In the genomic region with DNA sequence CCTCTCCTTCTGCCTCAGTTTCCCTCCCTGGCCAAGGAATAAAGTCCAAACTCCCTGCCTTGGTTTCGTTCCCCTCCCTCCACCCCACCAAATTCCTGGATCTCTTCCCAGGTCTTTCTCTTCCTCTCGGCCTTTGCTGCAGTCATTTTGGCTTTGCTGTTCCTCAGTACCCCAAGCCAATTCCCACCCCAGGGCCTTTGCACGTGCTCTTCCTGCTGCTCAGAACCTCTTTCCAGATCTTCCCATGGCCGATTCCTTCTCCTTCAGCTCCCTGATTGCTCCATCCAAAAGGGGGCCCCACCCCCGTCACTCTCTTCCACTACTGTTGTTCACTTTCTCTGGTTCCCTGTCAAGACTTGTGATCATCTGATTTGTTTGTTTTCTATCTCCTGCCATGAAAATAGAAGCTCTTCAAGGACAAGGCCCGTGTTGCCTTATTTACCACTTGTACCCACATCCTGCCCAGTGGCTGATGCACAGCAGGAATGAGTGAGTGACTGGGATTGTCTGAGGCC, we compare ENCODE assay signal across 1 cellular context.
TF ChIP-seq lines count a peak whose summit lies in the region.

No MANE protein-coding gene starts in this region.

TF ChIP-seq in HepG2, 621 proteins besides CTCF, POLR2A, EP300 and RAD21 (continues in another document):
- TF ChIP-seq GATAD1 (CRISPR knock-in tag; IDR thresholded peaks at IDR 0.05) (peak; percentile 48; the same call in 1 of the 2 replicates), ATF7-NPFF (CRISPR knock-in tag; IDR thresholded peaks at IDR 0.05; ENCODE audit: low read depth) (no peak), SMARCC2 (IDR thresholded peaks at IDR 0.05) (no peak), CEBPB (IDR thresholded peaks at IDR 0.05; ENCODE audit: borderline replicate concordance, low read depth, low read length) (no peak), SOX6 (IDR thresholded peaks at IDR 0.05) (no peak), SOX6 (CRISPR knock-in tag; IDR thresholded peaks at IDR 0.05) (peak; percentile 6; the same call in 1 of the 2 replicates), TEAD3 (CRISPR knock-in tag; optimal IDR thresholded peaks at IDR 0.05; ENCODE audit: borderline replicate concordance) (peak; percentile 23), FOXP1 (IDR thresholded peaks at IDR 0.05) (no peak), FOXP1 (CRISPR knock-in tag; IDR thresholded peaks at IDR 0.05) (peak; percentile 92), SIX1 (CRISPR knock-in tag; IDR thresholded peaks at IDR 0.05; ENCODE audit: borderline replicate concordance) (peak; percentile 29; the same call in 1 of the 2 replicates), ZNF629 (CRISPR knock-in tag; conservative IDR thresholded peaks at IDR 0.05) (0 out of 2 replicates have a peak, but pooled peaks have one; percentile 17), ZNF652 (CRISPR knock-in tag; IDR thresholded peaks at IDR 0.05; ENCODE audit: borderline replicate concordance, low read depth) (no peak), ZNF605 (CRISPR knock-in tag; IDR thresholded peaks at IDR 0.05) (no peak), ZNF44 (CRISPR knock-in tag; IDR thresholded peaks at IDR 0.05) (no peak), ZNF331 (CRISPR knock-in tag; IDR thresholded peaks at IDR 0.05) (peak; percentile 21; the same call in 1 of the 2 replicates), PHF21A (CRISPR knock-in tag; IDR thresholded peaks at IDR 0.05) (peak; percentile 61; the same call in 1 of the 2 replicates), RBM22 (optimal IDR thresholded peaks at IDR 0.05; ENCODE audit: low read length) (peak; percentile 26), ZNF20 (CRISPR knock-in tag; IDR thresholded peaks at IDR 0.05) (no peak), ZNF264 (CRISPR knock-in tag; IDR thresholded peaks at IDR 0.05) (peak; percentile 30; the same call in 1 of the 2 replicates), PAWR (CRISPR knock-in tag; IDR thresholded peaks at IDR 0.05; ENCODE audit: borderline replicate concordance) (no peak), MXD4 (CRISPR knock-in tag; IDR thresholded peaks at IDR 0.05) (peak; percentile 39; the same call in 1 of the 2 replicates), RFXAP (CRISPR knock-in tag; IDR thresholded peaks at IDR 0.05; ENCODE audit: borderline replicate concordance) (no peak)
- TF ChIP-seq, protein P1, sequence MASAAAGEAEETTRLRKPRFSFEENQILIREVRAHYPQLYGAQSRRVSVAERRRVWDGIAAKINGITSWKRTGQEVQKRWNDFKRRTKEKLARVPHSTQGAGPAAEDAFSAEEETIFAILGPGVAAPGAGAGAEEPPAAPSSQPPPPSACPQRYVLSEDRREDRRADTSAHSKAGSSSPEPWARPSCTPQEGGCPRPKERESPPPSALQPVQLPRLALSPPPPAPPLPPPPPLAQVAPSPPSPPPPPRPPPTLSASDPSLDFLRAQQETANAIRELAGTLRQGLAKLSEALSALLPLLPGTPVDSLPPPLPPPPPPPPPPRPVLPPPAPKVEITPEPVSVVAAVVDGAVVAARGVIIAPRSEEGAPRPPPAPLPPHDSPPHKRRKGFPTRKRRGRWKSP (CRISPR knock-in tag; IDR thresholded peaks at IDR 0.05), result no peak
- TF ChIP-seq, protein P2, sequence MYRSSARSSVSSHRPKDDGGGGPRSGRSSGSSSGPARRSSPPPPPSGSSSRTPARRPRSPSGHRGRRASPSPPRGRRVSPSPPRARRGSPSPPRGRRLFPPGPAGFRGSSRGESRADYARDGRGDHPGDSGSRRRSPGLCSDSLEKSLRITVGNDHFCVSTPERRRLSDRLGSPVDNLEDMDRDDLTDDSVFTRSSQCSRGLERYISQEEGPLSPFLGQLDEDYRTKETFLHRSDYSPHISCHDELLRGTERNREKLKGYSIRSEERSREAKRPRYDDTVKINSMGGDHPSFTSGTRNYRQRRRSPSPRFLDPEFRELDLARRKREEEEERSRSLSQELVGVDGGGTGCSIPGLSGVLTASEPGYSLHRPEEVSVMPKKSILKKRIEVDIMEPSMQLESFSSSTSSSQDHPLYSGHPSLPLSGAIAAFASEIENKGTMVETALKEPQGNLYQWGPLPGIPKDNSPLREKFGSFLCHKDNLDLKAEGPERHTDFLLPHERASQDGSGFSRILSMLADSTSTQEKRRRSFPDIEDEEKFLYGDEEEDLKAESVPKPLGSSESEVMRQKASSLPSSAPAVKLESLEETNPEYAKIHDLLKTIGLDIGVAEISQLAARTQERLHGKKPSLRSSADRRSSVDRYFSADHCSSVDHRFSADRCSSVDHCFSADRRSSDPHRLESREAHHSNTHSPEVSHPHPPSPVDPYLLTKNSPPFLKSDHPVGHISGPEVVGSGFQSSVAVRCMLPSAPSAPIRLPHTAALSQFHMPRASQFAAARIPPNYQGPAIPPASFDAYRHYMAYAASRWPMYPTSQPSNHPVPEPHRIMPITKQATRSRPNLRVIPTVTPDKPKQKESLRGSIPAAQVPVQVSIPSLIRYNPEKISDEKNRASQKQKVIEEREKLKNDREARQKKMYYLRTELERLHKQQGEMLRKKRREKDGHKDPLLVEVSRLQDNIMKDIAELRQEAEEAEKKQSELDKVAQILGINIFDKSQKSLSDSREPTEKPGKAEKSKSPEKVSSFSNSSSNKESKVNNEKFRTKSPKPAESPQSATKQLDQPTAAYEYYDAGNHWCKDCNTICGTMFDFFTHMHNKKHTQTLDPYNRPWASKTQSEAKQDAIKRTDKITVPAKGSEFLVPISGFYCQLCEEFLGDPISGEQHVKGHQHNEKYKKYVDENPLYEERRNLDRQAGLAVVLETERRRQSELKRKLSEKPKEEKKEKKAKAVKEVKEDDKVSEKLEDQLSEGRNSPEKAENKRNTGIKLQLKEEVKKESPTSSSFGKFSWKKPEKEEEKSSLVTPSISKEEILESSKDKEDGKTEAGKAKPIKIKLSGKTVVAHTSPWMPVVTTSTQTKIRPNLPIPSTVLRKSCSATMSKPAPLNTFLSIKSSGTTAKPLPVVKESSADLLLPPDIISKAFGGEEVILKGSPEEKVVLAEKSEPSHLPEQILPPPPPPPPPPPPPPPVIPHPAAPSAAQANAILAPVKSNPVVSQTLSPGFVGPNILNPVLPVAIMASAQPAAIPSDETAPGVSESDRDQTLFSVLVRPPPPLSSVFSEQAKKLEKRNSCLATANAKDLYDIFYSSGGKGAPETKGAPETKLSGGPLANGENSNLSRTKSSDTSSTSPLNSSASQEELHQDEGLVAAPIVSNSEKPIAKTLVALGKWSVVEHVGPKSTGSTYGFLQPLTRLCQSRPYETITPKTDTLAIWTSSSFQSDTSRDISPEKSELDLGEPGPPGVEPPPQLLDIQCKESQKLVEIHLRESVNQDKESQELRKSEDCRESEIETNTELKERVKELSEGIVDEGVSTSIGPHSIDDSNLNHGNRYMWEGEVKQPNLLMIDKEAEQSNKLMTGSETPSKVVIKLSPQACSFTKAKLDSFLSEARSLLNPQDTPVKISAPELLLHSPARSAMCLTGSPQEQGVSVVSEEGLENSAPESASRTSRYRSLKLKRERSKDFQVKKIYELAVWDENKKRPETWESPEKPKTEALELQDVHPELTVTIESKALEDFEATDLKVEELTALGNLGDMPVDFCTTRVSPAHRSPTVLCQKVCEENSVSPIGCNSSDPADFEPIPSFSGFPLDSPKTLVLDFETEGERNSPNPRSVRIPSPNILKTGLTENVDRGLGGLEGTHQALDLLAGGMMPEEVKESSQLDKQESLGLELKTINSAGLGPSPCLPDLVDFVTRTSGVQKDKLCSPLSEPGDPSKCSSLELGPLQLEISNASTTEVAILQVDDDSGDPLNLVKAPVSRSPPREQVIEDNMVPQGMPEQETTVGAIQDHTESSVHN (CRISPR knock-in tag; IDR thresholded peaks at IDR 0.05), result 0 out of 2 replicates have a peak, but pooled peaks have one; percentile 23
- TF ChIP-seq, protein P3, sequence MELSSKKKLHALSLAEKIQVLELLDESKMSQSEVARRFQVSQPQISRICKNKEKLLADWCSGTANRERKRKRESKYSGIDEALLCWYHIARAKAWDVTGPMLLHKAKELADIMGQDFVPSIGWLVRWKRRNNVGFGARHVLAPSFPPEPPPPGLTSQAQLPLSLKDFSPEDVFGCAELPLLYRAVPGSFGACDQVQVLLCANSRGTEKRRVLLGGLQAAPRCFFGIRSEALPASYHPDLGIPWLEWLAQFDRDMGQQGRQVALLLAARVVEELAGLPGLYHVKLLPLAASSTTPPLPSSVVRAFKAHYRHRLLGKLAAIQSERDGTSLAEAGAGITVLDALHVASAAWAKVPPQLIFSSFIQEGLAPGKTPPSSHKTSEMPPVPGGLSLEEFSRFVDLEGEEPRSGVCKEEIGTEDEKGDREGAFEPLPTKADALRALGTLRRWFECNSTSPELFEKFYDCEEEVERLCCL (CRISPR knock-in tag; IDR thresholded peaks at IDR 0.05; ENCODE audit: borderline replicate concordance), result no peak
- TF ChIP-seq, protein P4, sequence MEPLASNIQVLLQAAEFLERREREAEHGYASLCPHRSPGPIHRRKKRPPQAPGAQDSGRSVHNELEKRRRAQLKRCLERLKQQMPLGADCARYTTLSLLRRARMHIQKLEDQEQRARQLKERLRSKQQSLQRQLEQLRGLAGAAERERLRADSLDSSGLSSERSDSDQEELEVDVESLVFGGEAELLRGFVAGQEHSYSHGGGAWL (CRISPR knock-in tag; IDR thresholded peaks at IDR 0.05), result no peak
- TF ChIP-seq, protein P5, sequence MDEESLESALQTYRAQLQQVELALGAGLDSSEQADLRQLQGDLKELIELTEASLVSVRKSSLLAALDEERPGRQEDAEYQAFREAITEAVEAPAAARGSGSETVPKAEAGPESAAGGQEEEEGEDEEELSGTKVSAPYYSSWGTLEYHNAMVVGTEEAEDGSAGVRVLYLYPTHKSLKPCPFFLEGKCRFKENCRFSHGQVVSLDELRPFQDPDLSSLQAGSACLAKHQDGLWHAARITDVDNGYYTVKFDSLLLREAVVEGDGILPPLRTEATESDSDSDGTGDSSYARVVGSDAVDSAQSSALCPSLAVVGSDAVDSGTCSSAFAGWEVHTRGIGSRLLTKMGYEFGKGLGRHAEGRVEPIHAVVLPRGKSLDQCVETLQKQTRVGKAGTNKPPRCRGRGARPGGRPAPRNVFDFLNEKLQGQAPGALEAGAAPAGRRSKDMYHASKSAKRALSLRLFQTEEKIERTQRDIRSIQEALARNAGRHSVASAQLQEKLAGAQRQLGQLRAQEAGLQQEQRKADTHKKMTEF (CRISPR knock-in tag; IDR thresholded peaks at IDR 0.05), result 0 out of 2 replicates have a peak, but pooled peaks have one; percentile 53
- TF ChIP-seq, protein P6, sequence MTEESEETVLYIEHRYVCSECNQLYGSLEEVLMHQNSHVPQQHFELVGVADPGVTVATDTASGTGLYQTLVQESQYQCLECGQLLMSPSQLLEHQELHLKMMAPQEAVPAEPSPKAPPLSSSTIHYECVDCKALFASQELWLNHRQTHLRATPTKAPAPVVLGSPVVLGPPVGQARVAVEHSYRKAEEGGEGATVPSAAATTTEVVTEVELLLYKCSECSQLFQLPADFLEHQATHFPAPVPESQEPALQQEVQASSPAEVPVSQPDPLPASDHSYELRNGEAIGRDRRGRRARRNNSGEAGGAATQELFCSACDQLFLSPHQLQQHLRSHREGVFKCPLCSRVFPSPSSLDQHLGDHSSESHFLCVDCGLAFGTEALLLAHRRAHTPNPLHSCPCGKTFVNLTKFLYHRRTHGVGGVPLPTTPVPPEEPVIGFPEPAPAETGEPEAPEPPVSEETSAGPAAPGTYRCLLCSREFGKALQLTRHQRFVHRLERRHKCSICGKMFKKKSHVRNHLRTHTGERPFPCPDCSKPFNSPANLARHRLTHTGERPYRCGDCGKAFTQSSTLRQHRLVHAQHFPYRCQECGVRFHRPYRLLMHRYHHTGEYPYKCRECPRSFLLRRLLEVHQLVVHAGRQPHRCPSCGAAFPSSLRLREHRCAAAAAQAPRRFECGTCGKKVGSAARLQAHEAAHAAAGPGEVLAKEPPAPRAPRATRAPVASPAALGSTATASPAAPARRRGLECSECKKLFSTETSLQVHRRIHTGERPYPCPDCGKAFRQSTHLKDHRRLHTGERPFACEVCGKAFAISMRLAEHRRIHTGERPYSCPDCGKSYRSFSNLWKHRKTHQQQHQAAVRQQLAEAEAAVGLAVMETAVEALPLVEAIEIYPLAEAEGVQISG (CRISPR knock-in tag; IDR thresholded peaks at IDR 0.05), result no peak; the same call in 1 of the 2 replicates
- TF ChIP-seq, protein P7, sequence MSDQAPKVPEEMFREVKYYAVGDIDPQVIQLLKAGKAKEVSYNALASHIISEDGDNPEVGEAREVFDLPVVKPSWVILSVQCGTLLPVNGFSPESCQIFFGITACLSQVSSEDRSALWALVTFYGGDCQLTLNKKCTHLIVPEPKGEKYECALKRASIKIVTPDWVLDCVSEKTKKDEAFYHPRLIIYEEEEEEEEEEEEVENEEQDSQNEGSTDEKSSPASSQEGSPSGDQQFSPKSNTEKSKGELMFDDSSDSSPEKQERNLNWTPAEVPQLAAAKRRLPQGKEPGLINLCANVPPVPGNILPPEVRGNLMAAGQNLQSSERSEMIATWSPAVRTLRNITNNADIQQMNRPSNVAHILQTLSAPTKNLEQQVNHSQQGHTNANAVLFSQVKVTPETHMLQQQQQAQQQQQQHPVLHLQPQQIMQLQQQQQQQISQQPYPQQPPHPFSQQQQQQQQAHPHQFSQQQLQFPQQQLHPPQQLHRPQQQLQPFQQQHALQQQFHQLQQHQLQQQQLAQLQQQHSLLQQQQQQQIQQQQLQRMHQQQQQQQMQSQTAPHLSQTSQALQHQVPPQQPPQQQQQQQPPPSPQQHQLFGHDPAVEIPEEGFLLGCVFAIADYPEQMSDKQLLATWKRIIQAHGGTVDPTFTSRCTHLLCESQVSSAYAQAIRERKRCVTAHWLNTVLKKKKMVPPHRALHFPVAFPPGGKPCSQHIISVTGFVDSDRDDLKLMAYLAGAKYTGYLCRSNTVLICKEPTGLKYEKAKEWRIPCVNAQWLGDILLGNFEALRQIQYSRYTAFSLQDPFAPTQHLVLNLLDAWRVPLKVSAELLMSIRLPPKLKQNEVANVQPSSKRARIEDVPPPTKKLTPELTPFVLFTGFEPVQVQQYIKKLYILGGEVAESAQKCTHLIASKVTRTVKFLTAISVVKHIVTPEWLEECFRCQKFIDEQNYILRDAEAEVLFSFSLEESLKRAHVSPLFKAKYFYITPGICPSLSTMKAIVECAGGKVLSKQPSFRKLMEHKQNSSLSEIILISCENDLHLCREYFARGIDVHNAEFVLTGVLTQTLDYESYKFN (CRISPR knock-in tag; conservative IDR thresholded peaks at IDR 0.05), result no peak; the same call in 1 of the 2 replicates
- TF ChIP-seq, protein P8, sequence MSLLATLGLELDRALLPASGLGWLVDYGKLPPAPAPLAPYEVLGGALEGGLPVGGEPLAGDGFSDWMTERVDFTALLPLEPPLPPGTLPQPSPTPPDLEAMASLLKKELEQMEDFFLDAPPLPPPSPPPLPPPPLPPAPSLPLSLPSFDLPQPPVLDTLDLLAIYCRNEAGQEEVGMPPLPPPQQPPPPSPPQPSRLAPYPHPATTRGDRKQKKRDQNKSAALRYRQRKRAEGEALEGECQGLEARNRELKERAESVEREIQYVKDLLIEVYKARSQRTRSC (CRISPR knock-in tag; IDR thresholded peaks at IDR 0.05; ENCODE audit: low read depth), result no peak
